28 cellular contexts compared by ENCODE assay signal in the genomic region with DNA sequence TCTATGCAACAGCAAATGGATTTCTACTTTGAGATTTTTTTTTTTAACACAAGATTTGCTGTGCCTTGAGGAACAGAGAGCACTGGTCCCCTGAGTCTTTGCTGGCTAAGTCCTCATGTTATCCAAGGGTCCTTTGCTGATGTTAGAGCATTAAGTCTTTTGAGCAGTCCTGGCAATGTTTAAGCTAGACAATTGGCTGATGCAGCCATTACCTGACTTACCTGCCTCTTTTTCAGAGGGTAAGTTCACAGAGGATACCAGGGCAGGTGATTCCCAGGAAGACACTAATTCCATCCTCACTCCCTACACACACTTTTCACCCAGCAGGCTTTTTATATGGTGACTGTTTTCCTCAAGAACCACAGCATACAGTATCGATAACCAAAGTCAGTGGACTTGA.
"Had no signal": no experiment of that assay in that cellular context is flagged by ENCODE, and none has a peak within 500 bp of the region (broad histone marks: within the 10 kb centered on the region; RNA-seq: fewer than 3 reads in every experiment).

No MANE protein-coding gene starts in this region.

- H3K9me3 Mint-ChIP-seq: dendritic cell treated with granulocyte-macrophage colony-stimulating factor and Interleukin-4, amounts not matched to agents 40 ng/mL and 50 ng/mL, for 4 days had no signal

- H3K4me3 Mint-ChIP-seq: dendritic cell treated with granulocyte-macrophage colony-stimulating factor and Interleukin-4, amounts not matched to agents 40 ng/mL and 50 ng/mL, for 4 days; effector memory CD8-positive, alpha-beta T cell; endodermal cell; mesothelial cell of epicardium; naive B cell had no signal

- H3K9me3 ChIP-seq: colonic mucosa, esophagus squamous epithelium, gastrocnemius medialis, heart right ventricle, left lung, lower lobe of right lung, mucosa of descending colon had no signal

- H3K4me3 ChIP-seq: colonic mucosa, esophagus squamous epithelium, gastrocnemius medialis, heart right ventricle, left lung, lower lobe of right lung, mucosa of descending colon had no signal

- DNase-seq: colonic mucosa; cortex of kidney; effector CD8-positive, alpha-beta T cell; effector memory CD8-positive, alpha-beta T cell; endodermal cell; erythroblast; esophagus squamous epithelium; foreskin fibroblast; foreskin melanocyte; gastrocnemius medialis; glutamatergic neuron; head of caudate nucleus; heart right ventricle; hippocampal formation; left cardiac atrium; left lung; left ventricle myocardium superior; lower lobe of right lung; mesenchymal stem cell; mucosa of descending colon; naive B cell had no signal

- H3K27me3 ChIP-seq: colonic mucosa, esophagus squamous epithelium, gastrocnemius medialis, heart right ventricle, left lung had no signal

- H3K36me3 ChIP-seq: colonic mucosa, esophagus squamous epithelium, gastrocnemius medialis, heart right ventricle, left lung, lower lobe of right lung had no signal

- H3K36me3 Mint-ChIP-seq: mesothelial cell of epicardium, naive B cell had no signal

- FAIRE-seq: endometrium, islet of Langerhans, keratinocyte had no signal

- ATAC-seq: effector memory CD8-positive, alpha-beta T cell; esophagus mucosa; gastrocnemius medialis; mucosa of descending colon had no signal

- H3K27ac ChIP-seq: colonic mucosa, epithelial cell of prostate, esophagus squamous epithelium, gastrocnemius medialis, heart right ventricle, left lung, lower lobe of right lung had no signal

- H3K27ac Mint-ChIP-seq: dendritic cell treated with granulocyte-macrophage colony-stimulating factor and Interleukin-4, amounts not matched to agents 40 ng/mL and 50 ng/mL, for 4 days; effector memory CD8-positive, alpha-beta T cell; endodermal cell had no signal

- H3K4me1 ChIP-seq: colonic mucosa, gastrocnemius medialis, left lung, lower lobe of right lung had no signal

- H3K27me3 Mint-ChIP-seq: dendritic cell treated with granulocyte-macrophage colony-stimulating factor and Interleukin-4, amounts not matched to agents 40 ng/mL and 50 ng/mL, for 4 days; effector memory CD8-positive, alpha-beta T cell; naive B cell had no signal

- H3K4me1 Mint-ChIP-seq: naive B cell had no signal
